Comparison of ENCODE assay signal across 8 cellular contexts in genomic region chr17:31549525-31550388, GRCh38.
DNase-seq lines count a peak whose midpoint lies in the region; ATAC-seq and TF ChIP-seq lines count a peak whose summit lies in the region.

No MANE protein-coding gene starts in this region.

- H3K9me3 ChIP-seq in thoracic aorta: no peaks in the 10 kb centered on the region

- H3K27me3 Mint-ChIP-seq in activated naive CD8-positive, alpha-beta T cell: no peaks in the 10 kb centered on the region
- H3K27me3 Mint-ChIP-seq in glutamatergic neuron (ENCODE audit: unreplicated experiment) (peaks cover 16% of the 10 kb centered on the region), osteocyte (ENCODE audit: unreplicated experiment) (no peaks in the 10 kb centered on the region)

- peak overlapping the region; percentile 91 for H3K4me3 Mint-ChIP-seq in activated naive CD8-positive, alpha-beta T cell
- H3K4me3 Mint-ChIP-seq in glutamatergic neuron (ENCODE audit: unreplicated experiment) (peak overlapping the region; percentile 97), osteocyte (ENCODE audit: unreplicated experiment) (peak overlapping the region; percentile 83)

- H3K4me3 ChIP-seq in NB4 (ENCODE audit: low read depth, low read length) (peak overlapping the region; percentile 92), thoracic aorta (peak overlapping the region; percentile 90)

- no peaks in the 10 kb centered on the region for H3K9me3 Mint-ChIP-seq in activated naive CD8-positive, alpha-beta T cell (ENCODE audit: low read depth)
- H3K9me3 Mint-ChIP-seq in glutamatergic neuron (ENCODE audit: unreplicated experiment) (peaks cover 21% of the 10 kb centered on the region), osteocyte (ENCODE audit: unreplicated experiment) (no peaks in the 10 kb centered on the region)

- H3K36me3 ChIP-seq in thoracic aorta: no peaks in the 10 kb centered on the region

- DNase-seq in GM04504 (ENCODE audit: low read depth): peak; percentile 82
- DNase-seq in HEK293T (ENCODE audit: extremely low spot score): peak; percentile 87
- DNase-seq in NB4 (ENCODE audit: low read depth): peak; percentile 96
- DNase-seq in glutamatergic neuron: peak; percentile 91
- peak; percentile 97 for DNase-seq in osteocyte (ENCODE audit: extremely low spot score, unreplicated experiment)
- DNase-seq in thoracic aorta (ENCODE audit: low spot score): peak; percentile 76

- CTCF ChIA-PET in HEK293T (lab: Yijun Ruan, JAX): no interaction called here

- POLR2A ChIA-PET in HEK293T (lab: Yijun Ruan, JAX): interaction anchor here (0.8 to 2.1 kb wide), 4 partner anchors 11 to 264 kb away, joined by 3 to 12 read pairs (median 3); no protein-coding TSS in a partner anchor

- peaks cover 15% of the 10 kb centered on the region for H3K4me1 Mint-ChIP-seq in activated naive CD8-positive, alpha-beta T cell (ENCODE audit: low read depth)
- H3K4me1 Mint-ChIP-seq in glutamatergic neuron (ENCODE audit: low read depth, unreplicated experiment): peaks cover 3% of the 10 kb centered on the region
- peaks cover 12% of the 10 kb centered on the region for H3K4me1 Mint-ChIP-seq in osteocyte (ENCODE audit: unreplicated experiment)

- peak overlapping the region; percentile 95 for H3K27ac Mint-ChIP-seq in activated naive CD8-positive, alpha-beta T cell
- H3K27ac Mint-ChIP-seq in glutamatergic neuron (ENCODE audit: unreplicated experiment) (no peak overlapping the region), osteocyte (ENCODE audit: unreplicated experiment) (peak overlapping the region; percentile 85)

- peaks cover 4 to 17% of the 10 kb centered on the region in 2 donors for H3K4me1 ChIP-seq in thoracic aorta (ENCODE audit: control insufficient read depth in 1 of 2, low read depth in 2 of 2)

- TF ChIP-seq POLR2A in NB4 (IDR thresholded peaks at IDR 0.05; ENCODE audit: extremely low read depth, insufficient read length): peak; percentile 55

- no peaks in the 10 kb centered on the region for H3K36me3 Mint-ChIP-seq in activated naive CD8-positive, alpha-beta T cell
- H3K36me3 Mint-ChIP-seq in glutamatergic neuron (ENCODE audit: unreplicated experiment) (peaks cover 6% of the 10 kb centered on the region), osteocyte (ENCODE audit: unreplicated experiment) (no peaks in the 10 kb centered on the region)

- no peaks in the 10 kb centered on the region for H3K27me3 ChIP-seq in thoracic aorta (replicated peaks; ENCODE audit: insufficient read depth)

- ATAC-seq in SK-N-SH treated with all-trans-retinoic acid at 6 μM for 48 hours (peak; percentile 88), thoracic aorta (ENCODE audit: insufficient number of reproducible peaks, low FRiP score, low read depth) (peak; percentile 90)

- H3K27ac ChIP-seq in thoracic aorta: peak overlapping the region; percentile 89 to 90

- no peak for TF ChIP-seq CTCF in NB4 (IDR thresholded peaks at IDR 0.05; ENCODE audit: low read depth, low read length)
- no peak for TF ChIP-seq CTCF in glutamatergic neuron (IDR thresholded peaks at IDR 0.05; ENCODE audit: partially characterized antibody, unreplicated experiment)
- no peak for TF ChIP-seq CTCF in osteocyte (IDR thresholded peaks at IDR 0.05)
- TF ChIP-seq CTCF in thoracic aorta (IDR thresholded peaks at IDR 0.05): peak; percentile 9

TF ChIP-seq in HEK293T, 16 proteins besides CTCF, POLR2A, EP300 and RAD21:
- TF ChIP-seq TARDBP (IDR thresholded peaks at IDR 0.05): peak; percentile 56; the same call in 1 of the 2 replicates
- TF ChIP-seq PKNOX1 (IDR thresholded peaks at IDR 0.05): no peak

TF ChIP-seq in SK-N-SH treated with all-trans-retinoic acid at 6 μM for 48 hours, 23 proteins besides CTCF, POLR2A, EP300 and RAD21:
- TF ChIP-seq POU6F1 (CRISPR knock-in tag; IDR thresholded peaks at IDR 0.05; ENCODE audit: borderline replicate concordance, low read depth): no peak
- TF ChIP-seq TOX (CRISPR knock-in tag; IDR thresholded peaks at IDR 0.05; ENCODE audit: borderline replicate concordance): no peak
- TF ChIP-seq OSR1 (CRISPR knock-in tag; IDR thresholded peaks at IDR 0.05): no peak
- no peak for TF ChIP-seq ZNF8 (CRISPR knock-in tag; IDR thresholded peaks at IDR 0.05)
- TF ChIP-seq ZNF70 (CRISPR knock-in tag; IDR thresholded peaks at IDR 0.05): peak; percentile 70; the same call in 1 of the 2 replicates
- TF ChIP-seq ARNTL (CRISPR knock-in tag; IDR thresholded peaks at IDR 0.05; ENCODE audit: borderline replicate concordance, low read depth): no peak
- TF ChIP-seq ZFP3 (CRISPR knock-in tag; IDR thresholded peaks at IDR 0.05): no peak
- TF ChIP-seq SNAI2 (CRISPR knock-in tag; IDR thresholded peaks at IDR 0.05): no peak

Comparison
In these comparisons a context has a peak if more than half of its experiments do, and no peak if none do; other contexts are left out.
1. Peak in every context shown above with its lines: DNase-seq, ATAC-seq, H3K4me3 ChIP-seq and H3K27ac ChIP-seq.